23 cellular contexts compared by ENCODE assay signal in the genomic region with DNA sequence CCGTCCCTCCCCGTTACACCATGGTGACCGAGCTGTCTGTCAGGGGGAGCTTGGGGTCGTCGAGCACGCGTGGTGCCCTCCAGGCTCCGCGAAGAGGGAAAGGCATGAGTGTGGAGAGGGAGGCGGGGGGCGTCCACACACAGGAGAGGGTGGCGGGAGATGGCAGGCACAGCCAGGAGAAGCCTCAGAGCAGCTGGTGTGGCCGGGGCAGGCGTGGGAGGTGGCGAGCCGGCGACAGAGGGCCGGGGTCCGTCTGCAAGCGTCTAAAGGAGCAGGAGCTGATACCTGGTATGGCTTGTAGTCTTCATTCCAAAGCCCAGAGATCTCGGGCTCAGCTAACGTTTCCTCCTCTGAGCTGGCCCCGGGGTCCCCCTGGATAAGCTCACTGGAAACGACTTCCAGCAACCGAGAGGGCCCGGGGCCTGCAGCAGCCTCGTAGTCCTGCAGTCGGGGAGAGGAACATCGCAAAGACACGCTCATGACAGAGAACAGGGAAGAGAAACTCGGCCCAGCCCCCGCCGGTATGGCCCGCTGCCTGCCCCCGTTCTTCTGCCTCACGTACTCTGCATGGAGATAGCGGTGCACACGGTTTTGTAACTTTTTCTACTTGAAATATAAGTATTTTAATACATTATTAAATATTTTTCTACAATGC. TPM values are rescaled to one million over a fixed set of nuclear protein-coding genes. Genes with fewer than 3 reads are reported as not detected.
A peak's percentile ranks its signal among the peaks of the same experiment; 100 is the strongest.
DNase-seq lines count a peak whose midpoint lies in the region; ATAC-seq and TF ChIP-seq lines count a peak whose summit lies in the region.
"Had no signal": no experiment of that assay in that cellular context is flagged by ENCODE, and none has a peak within 500 bp of the region (broad histone marks: within the 10 kb centered on the region; RNA-seq: fewer than 3 reads in every experiment).

No MANE protein-coding gene starts in this region.

- no peak overlapping the region for H3K14ac ChIP-seq in neuronal stem cell (ENCODE audit: low read length)

- H3K9ac ChIP-seq in neuronal stem cell (ENCODE audit: low read depth, low read length, poor library complexity): no peak overlapping the region

- H2BK120ac ChIP-seq in neuronal stem cell (ENCODE audit: low read depth, low read length): no peak overlapping the region

- H4K8ac ChIP-seq in neuronal stem cell (ENCODE audit: low read depth, low read length): no peak overlapping the region

- peaks cover 6% of the 10 kb centered on the region for H3K79me1 ChIP-seq in neuronal stem cell (ENCODE audit: low read depth, low read length)

- TF ChIP-seq POLR2A in NB4 (IDR thresholded peaks at IDR 0.05; ENCODE audit: extremely low read depth, insufficient read length): no peak

- H4K91ac ChIP-seq in neuronal stem cell (ENCODE audit: low read depth, low read length, poor library complexity): no peak overlapping the region

- ATAC-seq in Right ventricle myocardium inferior: no peak
- no peak for ATAC-seq in left ventricle myocardium superior
- no peak for ATAC-seq in SK-N-SH treated with all-trans-retinoic acid at 6 μM for 48 hours
- ATAC-seq: HCT116, K562, Panc1 had no signal

- H3K27me3 ChIP-seq in neuronal stem cell (ENCODE audit: control insufficient read depth in 3 of 3, insufficient read depth in 3 of 3, low read depth in 1 of 3, low read length in 3 of 3): peaks cover 0 to 13% (median 1%) of the 10 kb centered on the region in 3 experiments

- H3K4me2 ChIP-seq in neuronal stem cell (ENCODE audit: insufficient read depth, low read length, poor library complexity, severe bottlenecking): no peak overlapping the region

- H3K36me3 ChIP-seq in neuronal stem cell (replicated peaks in 1 of 2; ENCODE audit: control insufficient read depth in 2 of 2, insufficient read depth in 2 of 2, low read length in 2 of 2): no peaks in the 10 kb centered on the region

- TF ChIP-seq CTCF in NB4 (IDR thresholded peaks at IDR 0.05; ENCODE audit: low read depth, low read length): no peak

- peaks cover 0 to 4% of the 10 kb centered on the region in 2 donors for H3K4me1 ChIP-seq in neuronal stem cell (ENCODE audit: control insufficient read depth in 2 of 2, insufficient read depth in 1 of 2, low read depth in 1 of 2, low read length in 2 of 2)
- H3K4me1 ChIP-seq: Caco-2 had no signal

- no peak overlapping the region for H3K4ac ChIP-seq in neuronal stem cell (ENCODE audit: low read length)

- no peak overlapping the region for H2BK12ac ChIP-seq in neuronal stem cell (ENCODE audit: low read length)

- H2BK15ac ChIP-seq in neuronal stem cell (ENCODE audit: low read length): peak overlapping the region; percentile 91

- peak overlapping the region; percentile 48 for H2BK5ac ChIP-seq in neuronal stem cell (ENCODE audit: low read length)

- H3K18ac ChIP-seq in neuronal stem cell (ENCODE audit: low read length): peak overlapping the region; percentile 48

- peak overlapping the region; percentile 28 for H2AFZ ChIP-seq in neuronal stem cell (ENCODE audit: low read length)

- H3K23ac ChIP-seq in neuronal stem cell (ENCODE audit: low read depth, low read length, poor library complexity): peak overlapping the region; percentile 25

- no peak overlapping the region for H3K27ac ChIP-seq in neuronal stem cell (replicated peaks; ENCODE audit: low read length)
- H3K27ac ChIP-seq: HL-60 had no signal

- peak overlapping the region; percentile 10 for H2AK5ac ChIP-seq in neuronal stem cell (ENCODE audit: low read depth, low read length)

- WGBS in neuronal stem cell (ENCODE audit: extremely low coverage in 2 of 2, insufficient read length in 2 of 2, insufficient replicate concordance in 1 of 2), 2 donors: no CpG with 5 or more reads among the region's 38 CpGs

- intact Hi-C loops in Right ventricle myocardium inferior (cut with DNase I) (no loop called here), left ventricle myocardium superior (cut with micrococcal nuclease) (loop anchor here (10.0 kb wide), 1 partner anchor 79 kb away; no protein-coding TSS in a partner anchor)

- DNase-seq in Right ventricle myocardium inferior (ENCODE audit: missing footprints) (peak; percentile 30), left ventricle myocardium superior (no peak), NB4 (ENCODE audit: low read depth) (peak; percentile 40), cerebellar cortex (ENCODE audit: low spot score) (peak; percentile 22), neuronal stem cell (ENCODE audit: low spot score) (no peak), cerebellar nuclear complex (lab: John Stamatoyannopoulos, UW) (no peak)
- DNase-seq in central memory CD4-positive, alpha-beta T cell: no peak
- DNase-seq: Caco-2; DMS53; NCI-H1417 treated with DMSO at 0.1 percent for 48 hours; NCI-H2029 treated with DMSO at 0.1 percent for 48 hours; NCI-H2227 treated with DMSO at 0.1 percent for 48 hours; NCI-H524 treated with DMSO at 0.1 percent for 48 hours; NK-92 treated with Interleukin-12 subunit alpha and Interleukin-12 subunit beta, amount 100 ng/mL, for 24 hours; SHP77 had no signal

- H3K4me3 ChIP-seq in NB4 (ENCODE audit: low read depth, low read length): no peak overlapping the region
- no peak overlapping the region for H3K4me3 ChIP-seq in neuronal stem cell (ENCODE audit: low read length in 2 of 2)
- H3K4me3 ChIP-seq: K562 had no signal

- H3K9me3 ChIP-seq in neuronal stem cell (replicated peaks in 1 of 2; ENCODE audit: control insufficient read depth in 2 of 2, insufficient read depth in 1 of 2, low read depth in 1 of 2, low read length in 2 of 2): peaks cover 5 to 6% of the 10 kb centered on the region in 2 donors
- H3K9me3 ChIP-seq: Caco-2 had no signal

TF ChIP-seq in SK-N-SH treated with all-trans-retinoic acid at 6 μM for 48 hours, 23 proteins besides CTCF, POLR2A, EP300 and RAD21:
- TF ChIP-seq PPARA (CRISPR knock-in tag; IDR thresholded peaks at IDR 0.05; ENCODE audit: borderline replicate concordance): no peak
- TF ChIP-seq ZFP3 (CRISPR knock-in tag; IDR thresholded peaks at IDR 0.05): no peak
- TF ChIP-seq, protein P1, sequence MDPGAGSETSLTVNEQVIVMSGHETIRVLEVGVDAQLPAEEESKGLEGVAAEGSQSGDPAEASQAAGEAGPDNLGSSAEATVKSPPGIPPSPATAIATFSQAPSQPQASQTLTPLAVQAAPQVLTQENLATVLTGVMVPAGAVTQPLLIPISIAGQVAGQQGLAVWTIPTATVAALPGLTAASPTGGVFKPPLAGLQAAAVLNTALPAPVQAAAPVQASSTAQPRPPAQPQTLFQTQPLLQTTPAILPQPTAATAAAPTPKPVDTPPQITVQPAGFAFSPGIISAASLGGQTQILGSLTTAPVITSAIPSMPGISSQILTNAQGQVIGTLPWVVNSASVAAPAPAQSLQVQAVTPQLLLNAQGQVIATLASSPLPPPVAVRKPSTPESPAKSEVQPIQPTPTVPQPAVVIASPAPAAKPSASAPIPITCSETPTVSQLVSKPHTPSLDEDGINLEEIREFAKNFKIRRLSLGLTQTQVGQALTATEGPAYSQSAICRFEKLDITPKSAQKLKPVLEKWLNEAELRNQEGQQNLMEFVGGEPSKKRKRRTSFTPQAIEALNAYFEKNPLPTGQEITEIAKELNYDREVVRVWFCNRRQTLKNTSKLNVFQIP (CRISPR knock-in tag; IDR thresholded peaks at IDR 0.05; ENCODE audit: borderline replicate concordance, low read depth): no peak
- TF ChIP-seq TCF4 (CRISPR knock-in tag; IDR thresholded peaks at IDR 0.05; ENCODE audit: borderline replicate concordance): no peak

RNA-seq across cellular contexts. Expression of gene CFAP74, which starts 37.4 kb away (rescaled TPM):
- total RNA-seq in Right ventricle myocardium inferior (not detected), left ventricle myocardium superior (not detected)
- polyA plus RNA-seq in neuronal stem cell (2013, experiment 1 of 2): 0.31 TPM
- polyA plus RNA-seq in neuronal stem cell (2013, experiment 2 of 2): 0.22 TPM
- total RNA-seq: A172, Caco-2, M059J had no signal
- polyA plus RNA-seq: CD14-positive monocyte had no signal

RNA-seq across cellular contexts. Expression of gene TMEM52, which starts 47.1 kb away (rescaled TPM):
- total RNA-seq in Right ventricle myocardium inferior (1.2 TPM), left ventricle myocardium superior (1.7 TPM)
- 7.3 TPM for polyA plus RNA-seq in neuronal stem cell (2013, experiment 1 of 2)
- 7.1 TPM for polyA plus RNA-seq in neuronal stem cell (2013, experiment 2 of 2)
- total RNA-seq: A172, M059J had no signal
- polyA plus RNA-seq: CD14-positive monocyte had no signal

RNA-seq across cellular contexts. Expression of gene CALML6, which starts 51.2 kb away (rescaled TPM):
- not detected for total RNA-seq in Right ventricle myocardium inferior
- total RNA-seq in left ventricle myocardium superior: not detected
- polyA plus RNA-seq in neuronal stem cell (2013, experiment 1 of 2): 0.07 TPM
- polyA plus RNA-seq in neuronal stem cell (2013, experiment 2 of 2): 0.08 TPM
- total RNA-seq: A172, K562, M059J had no signal
- polyA plus RNA-seq: CD14-positive monocyte had no signal

RNA-seq across cellular contexts. Expression of gene GABRD, which starts 52.9 kb away (rescaled TPM):
- total RNA-seq in Right ventricle myocardium inferior (0.49 TPM), left ventricle myocardium superior (0.20 TPM)
- 0.08 TPM for polyA plus RNA-seq in neuronal stem cell (2013, experiment 1 of 2)
- 0.04 TPM for polyA plus RNA-seq in neuronal stem cell (2013, experiment 2 of 2)
- total RNA-seq: M059J had no signal
- polyA plus RNA-seq: CD14-positive monocyte, K562 had no signal

Comparison
In these comparisons a context has a peak if more than half of its experiments do, and no peak if none do; other contexts are left out.
1. DNase-seq: peak in Right ventricle myocardium inferior (single experiment), NB4 (single experiment) and cerebellar cortex (single experiment); none in left ventricle myocardium superior (single experiment), neuronal stem cell (single experiment), central memory CD4-positive, alpha-beta T cell (single experiment) and cerebellar nuclear complex (0 of 2).